ENCODE assay signal across 8 cellular contexts in genomic region chr14:69573841-69574265, GRCh38. TPM values are rescaled to one million over a fixed set of nuclear protein-coding genes. Genes with fewer than 3 reads are reported as not detected.
DNase-seq lines count a peak whose midpoint lies in the region; ATAC-seq lines count a peak whose summit lies in the region.

No MANE protein-coding gene starts in this region.

- no peaks in the 10 kb centered on the region for H3K36me3 Mint-ChIP-seq in activated naive CD4-positive, alpha-beta T cell treated with anti-CD3 and anti-CD28 coated beads for 36 hours (ENCODE audit: low read depth)

- H3K27me3 Mint-ChIP-seq in activated naive CD4-positive, alpha-beta T cell treated with anti-CD3 and anti-CD28 coated beads for 36 hours (ENCODE audit: low read depth) = peaks cover 46% of the 10 kb centered on the region

- no peaks in the 10 kb centered on the region for H3K9me3 Mint-ChIP-seq in activated naive CD4-positive, alpha-beta T cell treated with anti-CD3 and anti-CD28 coated beads for 36 hours

- H3K36me3 ChIP-seq in effector memory CD4-positive, alpha-beta T cell (ENCODE audit: control insufficient read depth, insufficient read depth, low read length) = no peaks in the 10 kb centered on the region

- CTCF ChIA-PET in activated naive CD4-positive, alpha-beta T cell treated with anti-CD3 and anti-CD28 coated beads for 36 hours (lab: Charles Lee) = interaction anchor here (0.6 to 2.6 kb wide), 13 partner anchors 10 to 391 kb away, joined by 3 to 16 read pairs (median 4); no protein-coding TSS in a partner anchor

- H3K9me3 ChIP-seq in effector memory CD4-positive, alpha-beta T cell (ENCODE audit: control insufficient read depth, low read length) = no peaks in the 10 kb centered on the region

- ATAC-seq in HG02610 (IDR thresholded peaks at IDR 0.05; ENCODE audit: unreplicated experiment) (no peak), GM21447 (IDR thresholded peaks at IDR 0.05; ENCODE audit: unreplicated experiment) (no peak), GM21717 (IDR thresholded peaks at IDR 0.05; ENCODE audit: unreplicated experiment) (no peak)

- no peak overlapping the region for H3K27ac Mint-ChIP-seq in activated naive CD4-positive, alpha-beta T cell treated with anti-CD3 and anti-CD28 coated beads for 36 hours

- H3K4me3 Mint-ChIP-seq in activated naive CD4-positive, alpha-beta T cell treated with anti-CD3 and anti-CD28 coated beads for 36 hours = peak overlapping the region; percentile 24

- intact Hi-C loops in activated naive CD4-positive, alpha-beta T cell treated with anti-CD3 and anti-CD28 coated beads for 36 hours (cut with micrococcal nuclease) = loop anchor here (1.0 to 10.0 kb wide), 5 partner anchors 26 to 449 kb away; no protein-coding TSS in a partner anchor

- peaks cover 10% of the 10 kb centered on the region for H3K4me1 Mint-ChIP-seq in activated naive CD4-positive, alpha-beta T cell treated with anti-CD3 and anti-CD28 coated beads for 36 hours (ENCODE audit: low read depth)

- H3K4me1 ChIP-seq in effector memory CD4-positive, alpha-beta T cell (ENCODE audit: control insufficient read depth, insufficient read depth, low read length, poor library complexity, severe bottlenecking) = peaks cover 25% of the 10 kb centered on the region

- peaks cover 24% of the 10 kb centered on the region for H3K27me3 ChIP-seq in effector memory CD4-positive, alpha-beta T cell (replicated peaks; ENCODE audit: control insufficient read depth, insufficient read depth, low read length, poor library complexity, severe bottlenecking)

- no peak for DNase-seq in activated naive CD4-positive, alpha-beta T cell treated with anti-CD3 and anti-CD28 coated beads for 36 hours
- DNase-seq in activated naive CD4-positive, alpha-beta T cell (lab: John Stamatoyannopoulos, UW) = no peak
- peak; percentile 82 to 93 for DNase-seq in NCI-H526 (lab: John Stamatoyannopoulos, UW)
- DNase-seq in effector memory CD4-positive, alpha-beta T cell = no peak
- peak; percentile 17 for DNase-seq in stimulated activated naive CD4-positive, alpha-beta T cell treated with Interleukin-2 at 50 U/mL for 16 hours (lab: John Stamatoyannopoulos, UW)

- no peak overlapping the region for H3K27ac ChIP-seq in effector memory CD4-positive, alpha-beta T cell (ENCODE audit: insufficient read depth, low read length, poor library complexity, severe bottlenecking)

- peak overlapping the region; percentile 47 for H3K4me3 ChIP-seq in effector memory CD4-positive, alpha-beta T cell (ENCODE audit: insufficient read depth, low read depth, low read length, poor library complexity, severe bottlenecking)

RNA-seq across cellular contexts. Expression of gene CCDC177, which starts 0.8 kb away (rescaled TPM):
- total RNA-seq in activated naive CD4-positive, alpha-beta T cell treated with anti-CD3 and anti-CD28 coated beads for 36 hours = not detected

RNA-seq across cellular contexts. Expression of gene SUSD6, which starts 37.5 kb away (rescaled TPM):
- 10 to 100 TPM; 66.6 to 69.7 TPM for total RNA-seq in activated naive CD4-positive, alpha-beta T cell treated with anti-CD3 and anti-CD28 coated beads for 36 hours

Comparison
In these comparisons a context has a peak if more than half of its experiments do, and no peak if none do; other contexts are left out.
1. DNase-seq: peak in NCI-H526 (2 of 2) and stimulated activated naive CD4-positive, alpha-beta T cell treated with Interleukin-2 at 50 U/mL for 16 hours (single experiment); none in activated naive CD4-positive, alpha-beta T cell treated with anti-CD3 and anti-CD28 coated beads for 36 hours (single experiment), activated naive CD4-positive, alpha-beta T cell (0 of 4) and effector memory CD4-positive, alpha-beta T cell (0 of 3).